In the genomic region with DNA sequence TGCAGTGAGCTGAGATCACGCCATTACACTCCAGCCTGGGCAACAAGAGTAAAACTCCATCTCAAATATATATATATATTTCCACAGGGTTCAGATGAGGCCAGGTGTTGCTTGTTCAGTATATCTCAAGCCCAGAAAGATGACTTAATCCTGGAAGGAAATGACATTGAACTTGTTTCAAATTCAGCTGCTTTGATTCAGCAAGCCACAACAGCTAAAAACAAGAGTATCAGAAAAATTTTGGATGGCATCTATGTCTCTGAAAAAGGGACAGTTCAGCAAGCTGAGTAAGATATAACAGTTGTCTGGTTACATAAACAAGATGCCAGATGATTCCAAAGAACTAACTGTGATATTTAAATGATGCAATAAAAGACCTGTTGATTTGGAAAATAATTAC, we compare ENCODE assay signal across 10 cellular contexts.
"Had no signal": no experiment of that assay in that cellular context is flagged by ENCODE, and none has a peak within 500 bp of the region (broad histone marks: within the 10 kb centered on the region; RNA-seq: fewer than 3 reads in every experiment).

No MANE protein-coding gene starts in this region.

- H3K4me3 ChIP-seq: GM23248, HAP-1 had no signal

- H3K36me3 ChIP-seq: HAP-1 had no signal

- H3K4me3 Mint-ChIP-seq: HFFc6, IgD-negative memory B cell had no signal

- ATAC-seq: HCT116 had no signal

- DNase-seq: GM23248, GOT3, H7, HFFc6, KBM-7 had no signal

- H2AFZ ChIP-seq: GM23248 had no signal

- H3K9ac ChIP-seq: GM23248, KMS-11 had no signal

- H3K4me2 ChIP-seq: KMS-11 had no signal

- FAIRE-seq: HTR-8/SVneo had no signal

- H3K36me3 Mint-ChIP-seq: IgD-negative memory B cell had no signal

- H3K27me3 Mint-ChIP-seq: IgD-negative memory B cell had no signal

- H3K27ac ChIP-seq: GM23248, KMS-11 had no signal

- H3K9me3 ChIP-seq: HAP-1 had no signal

- H3K4me1 Mint-ChIP-seq: IgD-negative memory B cell had no signal
